Comparison of ENCODE assay signal across 1 cellular context in the genomic region with DNA sequence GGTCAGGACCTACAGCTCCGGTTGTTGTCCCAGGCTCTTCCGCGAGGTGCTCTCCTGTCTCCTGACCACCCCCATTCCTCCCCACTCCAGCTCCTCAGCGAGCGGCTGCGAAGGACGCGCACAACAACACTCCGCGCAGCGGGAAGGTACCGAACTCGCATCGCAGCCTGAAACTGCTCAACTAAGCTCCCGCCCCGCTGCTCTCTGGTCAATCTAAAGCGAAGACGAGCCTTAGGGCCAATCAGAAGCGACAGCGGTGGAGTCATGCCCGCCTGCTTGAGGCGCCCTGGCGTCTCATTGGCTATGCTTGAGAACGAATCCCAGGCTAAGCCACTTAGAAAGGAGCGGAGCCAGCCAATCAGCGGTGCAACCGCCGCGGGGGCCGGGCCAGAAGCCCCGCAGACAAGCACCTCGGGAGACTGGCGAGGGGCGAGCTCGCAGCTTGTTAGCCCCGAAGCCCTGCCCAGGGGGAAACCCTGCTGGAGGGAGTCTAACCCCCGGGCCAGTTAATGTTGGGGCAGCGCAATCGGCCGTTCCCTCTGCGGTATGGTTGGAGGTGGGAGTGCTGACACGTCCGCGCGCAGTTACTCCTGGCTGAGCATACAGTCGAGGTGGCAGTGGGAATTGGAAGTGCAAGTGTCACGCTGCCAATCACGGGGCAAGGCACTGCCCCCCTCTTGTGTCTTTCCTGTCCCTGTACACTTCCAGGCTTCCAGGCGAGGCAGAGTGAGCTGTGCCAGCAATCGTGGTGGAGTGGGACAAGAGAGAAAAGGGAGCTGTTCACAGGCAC.
TF ChIP-seq lines count a peak whose summit lies in the region.

No MANE protein-coding gene starts in this region.

TF ChIP-seq in HepG2, 621 proteins besides CTCF, POLR2A, EP300 and RAD21 (continued from another document and continues in another):
- TF ChIP-seq CSRNP1 (CRISPR knock-in tag; IDR thresholded peaks at IDR 0.05) (peak; percentile 65; the same call in 1 of the 2 replicates), TRIM22 (IDR thresholded peaks at IDR 0.05) (no peak), ZNF512 (CRISPR knock-in tag; IDR thresholded peaks at IDR 0.05) (no peak), ZNF3 (CRISPR knock-in tag; IDR thresholded peaks at IDR 0.05) (no peak), TSC22D2 (CRISPR knock-in tag; IDR thresholded peaks at IDR 0.05; ENCODE audit: borderline replicate concordance) (no peak), TEF (CRISPR knock-in tag; IDR thresholded peaks at IDR 0.05) (no peak), STAT5B (CRISPR knock-in tag; IDR thresholded peaks at IDR 0.05) (no peak), ETV5 (CRISPR knock-in tag; IDR thresholded peaks at IDR 0.05; ENCODE audit: borderline replicate concordance) (no peak), THAP11 (CRISPR knock-in tag; IDR thresholded peaks at IDR 0.05) (peak; percentile 63), CCDC6 (CRISPR knock-in tag; IDR thresholded peaks at IDR 0.05) (no peak), ZBTB1 (CRISPR knock-in tag; IDR thresholded peaks at IDR 0.05; ENCODE audit: borderline replicate concordance) (no peak), RXRB (CRISPR knock-in tag; IDR thresholded peaks at IDR 0.05; ENCODE audit: borderline replicate concordance) (no peak), ZFP37 (CRISPR knock-in tag; IDR thresholded peaks at IDR 0.05; ENCODE audit: borderline replicate concordance) (0 out of 2 replicates have a peak, but pooled peaks have one; percentile 63), DNMT1 (CRISPR knock-in tag; IDR thresholded peaks at IDR 0.05) (no peak), NRL (CRISPR knock-in tag; IDR thresholded peaks at IDR 0.05; ENCODE audit: borderline replicate concordance) (peak; percentile 73; the same call in 1 of the 2 replicates), DMAP1 (CRISPR knock-in tag; IDR thresholded peaks at IDR 0.05) (0 out of 2 replicates have a peak, but pooled peaks have one; percentile 31), ZSCAN25 (CRISPR knock-in tag; IDR thresholded peaks at IDR 0.05) (no peak; the same call in 1 of the 2 replicates), ZNF619 (CRISPR knock-in tag; IDR thresholded peaks at IDR 0.05) (no peak), ZNF138 (CRISPR knock-in tag; IDR thresholded peaks at IDR 0.05; ENCODE audit: low read depth) (no peak), ZHX2 (IDR thresholded peaks at IDR 0.05; ENCODE audit: low read depth) (no peak), ZHX2 (CRISPR knock-in tag; IDR thresholded peaks at IDR 0.05; ENCODE audit: borderline replicate concordance) (no peak), ZNF460 (CRISPR knock-in tag; IDR thresholded peaks at IDR 0.05; ENCODE audit: borderline replicate concordance) (no peak), GFI1 (CRISPR knock-in tag; IDR thresholded peaks at IDR 0.05; ENCODE audit: borderline replicate concordance) (no peak), ZNF558 (CRISPR knock-in tag; IDR thresholded peaks at IDR 0.05; ENCODE audit: borderline replicate concordance) (0 out of 2 replicates have a peak, but pooled peaks have one; percentile 64), ZNF530 (CRISPR knock-in tag; IDR thresholded peaks at IDR 0.05; ENCODE audit: low read depth) (no peak), TARDBP (CRISPR knock-in tag; IDR thresholded peaks at IDR 0.05) (no peak), ZNF468 (CRISPR knock-in tag; IDR thresholded peaks at IDR 0.05) (no peak), NFE2L1 (CRISPR knock-in tag; IDR thresholded peaks at IDR 0.05; ENCODE audit: borderline replicate concordance) (no peak), NFIB (CRISPR knock-in tag; IDR thresholded peaks at IDR 0.05; ENCODE audit: borderline replicate concordance) (no peak), ZNF652 (CRISPR knock-in tag; IDR thresholded peaks at IDR 0.05; ENCODE audit: borderline replicate concordance, low read depth) (no peak), KDM2A (CRISPR knock-in tag; IDR thresholded peaks at IDR 0.05; ENCODE audit: borderline replicate concordance, low read depth) (peak; percentile 65; the same call in 1 of the 2 replicates), SUZ12 (IDR thresholded peaks at IDR 0.05; ENCODE audit: low read depth, low read length) (no peak), ZNF629 (CRISPR knock-in tag; conservative IDR thresholded peaks at IDR 0.05) (no peak), IKZF1 (IDR thresholded peaks at IDR 0.05) (no peak), ZNF501 (CRISPR knock-in tag; IDR thresholded peaks at IDR 0.05) (peak; percentile 12; the same call in 1 of the 2 replicates), ZNF891 (CRISPR knock-in tag; IDR thresholded peaks at IDR 0.05) (0 out of 2 replicates have a peak, but pooled peaks have one; percentile 27)
- TF ChIP-seq, protein P1, sequence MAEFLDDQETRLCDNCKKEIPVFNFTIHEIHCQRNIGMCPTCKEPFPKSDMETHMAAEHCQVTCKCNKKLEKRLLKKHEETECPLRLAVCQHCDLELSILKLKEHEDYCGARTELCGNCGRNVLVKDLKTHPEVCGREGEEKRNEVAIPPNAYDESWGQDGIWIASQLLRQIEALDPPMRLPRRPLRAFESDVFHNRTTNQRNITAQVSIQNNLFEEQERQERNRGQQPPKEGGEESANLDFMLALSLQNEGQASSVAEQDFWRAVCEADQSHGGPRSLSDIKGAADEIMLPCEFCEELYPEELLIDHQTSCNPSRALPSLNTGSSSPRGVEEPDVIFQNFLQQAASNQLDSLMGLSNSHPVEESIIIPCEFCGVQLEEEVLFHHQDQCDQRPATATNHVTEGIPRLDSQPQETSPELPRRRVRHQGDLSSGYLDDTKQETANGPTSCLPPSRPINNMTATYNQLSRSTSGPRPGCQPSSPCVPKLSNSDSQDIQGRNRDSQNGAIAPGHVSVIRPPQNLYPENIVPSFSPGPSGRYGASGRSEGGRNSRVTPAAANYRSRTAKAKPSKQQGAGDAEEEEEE (CRISPR knock-in tag; IDR thresholded peaks at IDR 0.05; ENCODE audit: borderline replicate concordance), result no peak
- TF ChIP-seq, protein P2, sequence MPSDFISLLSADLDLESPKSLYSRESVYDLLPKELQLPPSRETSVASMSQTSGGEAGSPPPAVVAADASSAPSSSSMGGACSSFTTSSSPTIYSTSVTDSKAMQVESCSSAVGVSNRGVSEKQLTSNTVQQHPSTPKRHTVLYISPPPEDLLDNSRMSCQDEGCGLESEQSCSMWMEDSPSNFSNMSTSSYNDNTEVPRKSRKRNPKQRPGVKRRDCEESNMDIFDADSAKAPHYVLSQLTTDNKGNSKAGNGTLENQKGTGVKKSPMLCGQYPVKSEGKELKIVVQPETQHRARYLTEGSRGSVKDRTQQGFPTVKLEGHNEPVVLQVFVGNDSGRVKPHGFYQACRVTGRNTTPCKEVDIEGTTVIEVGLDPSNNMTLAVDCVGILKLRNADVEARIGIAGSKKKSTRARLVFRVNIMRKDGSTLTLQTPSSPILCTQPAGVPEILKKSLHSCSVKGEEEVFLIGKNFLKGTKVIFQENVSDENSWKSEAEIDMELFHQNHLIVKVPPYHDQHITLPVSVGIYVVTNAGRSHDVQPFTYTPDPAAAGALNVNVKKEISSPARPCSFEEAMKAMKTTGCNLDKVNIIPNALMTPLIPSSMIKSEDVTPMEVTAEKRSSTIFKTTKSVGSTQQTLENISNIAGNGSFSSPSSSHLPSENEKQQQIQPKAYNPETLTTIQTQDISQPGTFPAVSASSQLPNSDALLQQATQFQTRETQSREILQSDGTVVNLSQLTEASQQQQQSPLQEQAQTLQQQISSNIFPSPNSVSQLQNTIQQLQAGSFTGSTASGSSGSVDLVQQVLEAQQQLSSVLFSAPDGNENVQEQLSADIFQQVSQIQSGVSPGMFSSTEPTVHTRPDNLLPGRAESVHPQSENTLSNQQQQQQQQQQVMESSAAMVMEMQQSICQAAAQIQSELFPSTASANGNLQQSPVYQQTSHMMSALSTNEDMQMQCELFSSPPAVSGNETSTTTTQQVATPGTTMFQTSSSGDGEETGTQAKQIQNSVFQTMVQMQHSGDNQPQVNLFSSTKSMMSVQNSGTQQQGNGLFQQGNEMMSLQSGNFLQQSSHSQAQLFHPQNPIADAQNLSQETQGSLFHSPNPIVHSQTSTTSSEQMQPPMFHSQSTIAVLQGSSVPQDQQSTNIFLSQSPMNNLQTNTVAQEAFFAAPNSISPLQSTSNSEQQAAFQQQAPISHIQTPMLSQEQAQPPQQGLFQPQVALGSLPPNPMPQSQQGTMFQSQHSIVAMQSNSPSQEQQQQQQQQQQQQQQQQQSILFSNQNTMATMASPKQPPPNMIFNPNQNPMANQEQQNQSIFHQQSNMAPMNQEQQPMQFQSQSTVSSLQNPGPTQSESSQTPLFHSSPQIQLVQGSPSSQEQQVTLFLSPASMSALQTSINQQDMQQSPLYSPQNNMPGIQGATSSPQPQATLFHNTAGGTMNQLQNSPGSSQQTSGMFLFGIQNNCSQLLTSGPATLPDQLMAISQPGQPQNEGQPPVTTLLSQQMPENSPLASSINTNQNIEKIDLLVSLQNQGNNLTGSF (CRISPR knock-in tag; IDR thresholded peaks at IDR 0.05), result no peak
- TF ChIP-seq, protein P3, sequence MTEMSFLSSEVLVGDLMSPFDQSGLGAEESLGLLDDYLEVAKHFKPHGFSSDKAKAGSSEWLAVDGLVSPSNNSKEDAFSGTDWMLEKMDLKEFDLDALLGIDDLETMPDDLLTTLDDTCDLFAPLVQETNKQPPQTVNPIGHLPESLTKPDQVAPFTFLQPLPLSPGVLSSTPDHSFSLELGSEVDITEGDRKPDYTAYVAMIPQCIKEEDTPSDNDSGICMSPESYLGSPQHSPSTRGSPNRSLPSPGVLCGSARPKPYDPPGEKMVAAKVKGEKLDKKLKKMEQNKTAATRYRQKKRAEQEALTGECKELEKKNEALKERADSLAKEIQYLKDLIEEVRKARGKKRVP (CRISPR knock-in tag; IDR thresholded peaks at IDR 0.05), result no peak
